Comparison of ENCODE assay signal across 26 cellular contexts in genomic region chr11:120586072-120586471, GRCh38.
"Had no signal": no experiment of that assay in that cellular context is flagged by ENCODE, and none has a peak within 500 bp of the region (broad histone marks: within the 10 kb centered on the region; RNA-seq: fewer than 3 reads in every experiment).

No MANE protein-coding gene starts in this region.

- H3K4me1 Mint-ChIP-seq: activated CD4-positive, alpha-beta T cell treated with anti-CD3 and anti-CD28 coated beads, Interleukin-2, amount 10 ng/mL, durations not matched to agents 7 days and 5 days; activated naive CD4-positive, alpha-beta T cell treated with anti-CD3 and anti-CD28 coated beads, Interleukin-2, amount 50 U/mL, for 24 hours had no signal

- H3K36me3 Mint-ChIP-seq: activated naive CD4-positive, alpha-beta T cell treated with anti-CD3 and anti-CD28 coated beads, Interleukin-2, amount 50 U/mL, for 24 hours; brain had no signal

- DNase-seq: activated CD4-positive, alpha-beta T cell treated with anti-CD3 and anti-CD28 coated beads, Interleukin-2, amount 10 ng/mL, durations not matched to agents 7 days and 5 days; activated CD4-positive, alpha-beta T cell treated with anti-CD3 and anti-CD28 coated beads, Interleukin-2, amount 50 U/mL, for 48 hours; activated CD8-positive, alpha-beta T cell treated with anti-CD3 and anti-CD28 coated beads, Interleukin-2, amount 10 ng/mL, durations not matched to agents 7 days and 5 days; activated gamma-delta T cell; activated naive CD4-positive, alpha-beta T cell treated with Interleukin-2 at 50 U/mL for 16 hours; activated T-cell treated with anti-CD3 and anti-CD28 coated beads, Interleukin-2, amount 50 U/mL, for 24 hours; anterior cingulate cortex; caudate nucleus; cerebellar nuclear complex; NCI-H1105; NCI-H1436; NCI-H1694; NCI-H1930; NCI-H2081 treated with DMSO at 0.1 percent for 48 hours; NCI-H345; NCI-H524 treated with DMSO at 0.1 percent for 48 hours; PC-9; SIG-M5; T1000; WERI-Rb-1 had no signal

- H2AFZ ChIP-seq: PC-9 had no signal

- H3K27ac ChIP-seq: PC-9, RWPE1, WERI-Rb-1 had no signal

- H3K36me3 ChIP-seq: WERI-Rb-1 had no signal

- H3K27ac Mint-ChIP-seq: activated CD4-positive, alpha-beta T cell treated with anti-CD3 and anti-CD28 coated beads, Interleukin-2, amount 10 ng/mL, durations not matched to agents 7 days and 5 days; activated CD8-positive, alpha-beta T cell treated with anti-CD3 and anti-CD28 coated beads, Interleukin-2, amount 10 ng/mL, durations not matched to agents 7 days and 5 days; activated naive CD4-positive, alpha-beta T cell treated with anti-CD3 and anti-CD28 coated beads, Interleukin-2, amount 50 U/mL, for 24 hours; activated T-cell treated with anti-CD3 and anti-CD28 coated beads, Interleukin-2, amount 50 U/mL, for 24 hours; activated T-helper 2 cell treated with anti-CD3 and anti-CD28 coated beads, Interferon-gamma antibody, Interleukin-2, Interleukin-4, amounts not matched to agents 10 μg/mL and 5 μg/mL and 100 μg/mL, durations not matched to agents 14 hours and 24 hours and 36 hours; brain had no signal

- ATAC-seq: activated CD8-positive, alpha-beta T cell treated with anti-CD3 and anti-CD28 coated beads, Interleukin-2, amount 10 ng/mL, durations not matched to agents 7 days and 5 days; K562; Right ventricle myocardium inferior had no signal

- H3K4me3 ChIP-seq: K562, PC-9 had no signal

- H3K4me3 Mint-ChIP-seq: activated CD4-positive, alpha-beta T cell treated with anti-CD3 and anti-CD28 coated beads, Interleukin-2, amount 10 ng/mL, durations not matched to agents 7 days and 5 days; activated CD8-positive, alpha-beta T cell treated with anti-CD3 and anti-CD28 coated beads, Interleukin-2, amount 10 ng/mL, durations not matched to agents 7 days and 5 days; activated naive CD4-positive, alpha-beta T cell treated with anti-CD3 and anti-CD28 coated beads, Interleukin-2, amount 50 U/mL, for 24 hours; activated T-cell treated with anti-CD3 and anti-CD28 coated beads, Interleukin-2, amount 50 U/mL, for 24 hours; brain had no signal

- H3K4me2 ChIP-seq: PC-9 had no signal
